Comparison of ENCODE assay signal across 13 cellular contexts in genomic region chr1:79460773-79461436, GRCh38.
DNase-seq lines count a peak whose midpoint lies in the region; ATAC-seq lines count a peak whose summit lies in the region.
"Had no signal": no experiment of that assay in that cellular context is flagged by ENCODE, and none has a peak within 500 bp of the region (broad histone marks: within the 10 kb centered on the region; RNA-seq: fewer than 3 reads in every experiment).

No MANE protein-coding gene starts in this region.

- no peaks in the 10 kb centered on the region for H3K9me3 Mint-ChIP-seq in activated naive CD4-positive, alpha-beta T cell treated with anti-CD3 and anti-CD28 coated beads for 36 hours

- CTCF ChIA-PET in activated naive CD4-positive, alpha-beta T cell treated with anti-CD3 and anti-CD28 coated beads for 36 hours (lab: Charles Lee): interaction anchor here (0.6 kb wide), 1 partner anchor 118 kb away, joined by 4 read pairs; no protein-coding TSS in a partner anchor

- ATAC-seq in GM18508 (IDR thresholded peaks at IDR 0.05; ENCODE audit: insufficient read depth, unreplicated experiment) (peak; percentile 100), GM19467 (IDR thresholded peaks at IDR 0.05; ENCODE audit: unreplicated experiment) (peak; percentile 98), HG02884 (IDR thresholded peaks at IDR 0.05; ENCODE audit: unreplicated experiment) (peak; percentile 95), HG03520 (IDR thresholded peaks at IDR 0.05; ENCODE audit: unreplicated experiment) (peak; percentile 99), Right ventricle myocardium superior (ENCODE audit: poor library complexity) (no peak)
- ATAC-seq: T-helper 17 cell had no signal

- intact Hi-C loops in Right ventricle myocardium superior (cut with DNase I): no loop called here
- intact Hi-C loops in activated naive CD4-positive, alpha-beta T cell treated with anti-CD3 and anti-CD28 coated beads for 36 hours (cut with micrococcal nuclease): no loop called here

- H3K27ac Mint-ChIP-seq in activated naive CD4-positive, alpha-beta T cell treated with anti-CD3 and anti-CD28 coated beads for 36 hours: no peak overlapping the region
- H3K27ac Mint-ChIP-seq: T-helper 17 cell had no signal

- no peak overlapping the region for H3K4me3 Mint-ChIP-seq in activated naive CD4-positive, alpha-beta T cell treated with anti-CD3 and anti-CD28 coated beads for 36 hours
- H3K4me3 Mint-ChIP-seq: T-helper 17 cell had no signal

- no peaks in the 10 kb centered on the region for H3K4me1 Mint-ChIP-seq in activated naive CD4-positive, alpha-beta T cell treated with anti-CD3 and anti-CD28 coated beads for 36 hours (ENCODE audit: low read depth)
- H3K4me1 Mint-ChIP-seq: T-helper 17 cell had no signal

- no peaks in the 10 kb centered on the region for H3K36me3 Mint-ChIP-seq in activated naive CD4-positive, alpha-beta T cell treated with anti-CD3 and anti-CD28 coated beads for 36 hours (ENCODE audit: low read depth)

- no peaks in the 10 kb centered on the region for H3K27me3 Mint-ChIP-seq in activated naive CD4-positive, alpha-beta T cell treated with anti-CD3 and anti-CD28 coated beads for 36 hours (ENCODE audit: low read depth)
- H3K27me3 Mint-ChIP-seq: T-helper 17 cell had no signal

- no peak for DNase-seq in Right ventricle myocardium superior
- no peak for DNase-seq in activated naive CD4-positive, alpha-beta T cell treated with anti-CD3 and anti-CD28 coated beads for 36 hours
- no peak for DNase-seq in T-helper 9 cell
- DNase-seq in AG20443 (ENCODE audit: low spot score): no peak
- DNase-seq: anterior cingulate cortex; left ventricle myocardium inferior; NCI-H69; stimulated activated naive CD4-positive, alpha-beta T cell treated with Interleukin-2 at 50 U/mL for 16 hours; T-helper 17 cell had no signal
